ENCODE assay signal across 8 cellular contexts in genomic region chr7:101814081-101814995, GRCh38. TPM values are rescaled to one million over a fixed set of nuclear protein-coding genes. Genes with fewer than 3 reads are reported as not detected.
DNase-seq lines count a peak whose midpoint lies in the region; ATAC-seq, FAIRE-seq and TF ChIP-seq lines count a peak whose summit lies in the region.

No MANE protein-coding gene starts in this region.

- H3K4me1 Mint-ChIP-seq in CD4-positive, CD25-positive, alpha-beta regulatory T cell = peaks cover 13 to 21% (median 17%) of the 10 kb centered on the region in 4 donors

- H3K4me3 Mint-ChIP-seq in CD4-positive, CD25-positive, alpha-beta regulatory T cell = peak overlapping the region; percentile 84 to 96 (median 91)

- CTCF ChIA-PET in endothelial cell of umbilical vein (lab: Charles Lee) = interaction anchor here (0.6 to 2.3 kb wide), 28 partner anchors 24 to 425 kb away, joined by 3 to 36 read pairs (median 4); no protein-coding TSS in a partner anchor

- H3K4me2 ChIP-seq in GM23248 (ENCODE audit: unreplicated experiment) (peak overlapping the region; percentile 95), endothelial cell of umbilical vein (ENCODE audit: insufficient read depth, low read length) (peak overlapping the region; percentile 98)

- BruUV-seq in endothelial cell of umbilical vein (replicated peaks; lab: Mats Ljungman, UMichigan) = no TSS peak

- H3K27me3 ChIP-seq in CD4-positive, CD25-positive, alpha-beta regulatory T cell (ENCODE audit: control insufficient read depth, insufficient read depth, low read length) = peaks cover 10% of the 10 kb centered on the region
- H3K27me3 ChIP-seq in GM23248 (replicated peaks; ENCODE audit: insufficient read depth) = no peaks in the 10 kb centered on the region
- no peaks in the 10 kb centered on the region for H3K27me3 ChIP-seq in endothelial cell of umbilical vein (ENCODE audit: control insufficient read depth in 2 of 2, insufficient read depth in 2 of 2, low read length in 2 of 2)

- H3K9me3 ChIP-seq in CD4-positive, CD25-positive, alpha-beta regulatory T cell (ENCODE audit: control insufficient read depth in 2 of 2, low read length in 2 of 2) = no peaks in the 10 kb centered on the region
- H3K9me3 ChIP-seq in GM23248 (ENCODE audit: low read depth) = no peaks in the 10 kb centered on the region
- no peaks in the 10 kb centered on the region for H3K9me3 ChIP-seq in endothelial cell of umbilical vein (replicated peaks; ENCODE audit: control insufficient read depth, insufficient read depth, low read length)

- no peaks in the 10 kb centered on the region for H3K9me1 ChIP-seq in endothelial cell of umbilical vein (replicated peaks; ENCODE audit: control insufficient read depth, extremely low read depth, insufficient read depth, low read length)

- H3K4me1 ChIP-seq in CD4-positive, CD25-positive, alpha-beta regulatory T cell (ENCODE audit: control insufficient read depth, insufficient read depth, low read length, poor library complexity, severe bottlenecking) = peaks cover 25% of the 10 kb centered on the region
- peaks cover 7% of the 10 kb centered on the region; the same call in 1 of the 2 replicates for H3K4me1 ChIP-seq in GM23248 (ENCODE audit: insufficient read depth)
- H3K4me1 ChIP-seq in endothelial cell of umbilical vein (ENCODE audit: control insufficient read depth, extremely low read depth, insufficient read depth, low read length) = peaks cover 14% of the 10 kb centered on the region

- ATAC-seq in CD4-positive, CD25-positive, alpha-beta regulatory T cell (ENCODE audit: low read depth in 2 of 2) = peak; percentile 40 to 53
- ATAC-seq in GM18519 (IDR thresholded peaks at IDR 0.05; ENCODE audit: low FRiP score, unreplicated experiment) = no peak

- peaks cover 28% of the 10 kb centered on the region for H3K27me3 Mint-ChIP-seq in CD4-positive, CD25-positive, alpha-beta regulatory T cell

- no peak overlapping the region for H3K27ac ChIP-seq in CD4-positive, CD25-positive, alpha-beta regulatory T cell (ENCODE audit: insufficient read depth, low read length, poor library complexity, severe bottlenecking)
- H3K27ac ChIP-seq in GM23248 = no peak overlapping the region
- no peak overlapping the region for H3K27ac ChIP-seq in endothelial cell of umbilical vein (ENCODE audit: insufficient read depth, low read depth, low read length)

- H3K9ac ChIP-seq in GM23248 (peak overlapping the region; percentile 69), endothelial cell of umbilical vein (replicated peaks; ENCODE audit: extremely low read depth, insufficient read depth, low read length) (no peak overlapping the region)

- peaks cover 21% of the 10 kb centered on the region for H3F3A ChIP-seq in GM23248 (ENCODE audit: insufficient read depth)

- FAIRE-seq in endothelial cell of umbilical vein (lab: Jason Lieb, UNC) = peak; percentile 37

- H3K9me2 ChIP-seq in GM23248 (ENCODE audit: insufficient read depth) = no peaks in the 10 kb centered on the region

- TF ChIP-seq POLR2A in endothelial cell of umbilical vein (IDR thresholded peaks at IDR 0.05; ENCODE audit: low read depth, low read length) = no peak

- dilution Hi-C loops in endothelial cell of umbilical vein (cut with MboI; ENCODE audit: extremely low pct_ligation_motif_present, low sequenced_read_pairs) = no loop called here

- H3K36me3 Mint-ChIP-seq in CD4-positive, CD25-positive, alpha-beta regulatory T cell = no peaks in the 10 kb centered on the region

- intact Hi-C loops in endothelial cell of umbilical vein (cut with micrococcal nuclease) = loop anchor here (1.0 to 10.0 kb wide), 6 partner anchors 42 to 310 kb away; no protein-coding TSS in a partner anchor

- peak; percentile 36 to 37 for TF ChIP-seq CTCF in endothelial cell of umbilical vein (IDR thresholded peaks at IDR 0.05; ENCODE audit: extremely low read depth in 1 of 2, insufficient read depth in 1 of 2, low read depth in 1 of 2, low read length in 2 of 2)

- peak; percentile 43 to 54 (median 54) for DNase-seq in CD4-positive, CD25-positive, alpha-beta regulatory T cell
- DNase-seq in GM23248 (peak; percentile 76), NCI-H526 (lab: John Stamatoyannopoulos, UW) (peak; percentile 40 to 86), endothelial cell of umbilical vein (ENCODE audit: low read depth, low spot score) (peak; percentile 54), mesenteric fat pad (ENCODE audit: low spot score) (peak; percentile 91)
- DNase-seq in activated CD8-positive, alpha-beta memory T cell treated with anti-CD3 and anti-CD28 coated beads for 48 hours (ENCODE audit: low read depth in 2 of 3, low spot score in 2 of 3) = peak in 2 of 3 experiments; percentile 25 to 35
- peak; percentile 29 for DNase-seq in stimulated activated CD8-positive, alpha-beta memory T cell treated with anti-CD3 and anti-CD28 coated beads, Interleukin-4, amount 100 ng/mL, for 24 hours (ENCODE audit: low read depth)

- H2AFZ ChIP-seq in GM23248 = peak overlapping the region; percentile 85
- peak overlapping the region; percentile 91 for H2AFZ ChIP-seq in endothelial cell of umbilical vein (ENCODE audit: low read depth, low read length)

- H3K9me3 Mint-ChIP-seq in CD4-positive, CD25-positive, alpha-beta regulatory T cell = no peaks in the 10 kb centered on the region

- POLR2A ChIA-PET in endothelial cell of umbilical vein (lab: Charles Lee) = no interaction called here

- peak overlapping the region; percentile 90 for H3K4me3 ChIP-seq in CD4-positive, CD25-positive, alpha-beta regulatory T cell (ENCODE audit: low read depth, low read length)
- peak overlapping the region; percentile 77 for H3K4me3 ChIP-seq in GM23248
- peak overlapping the region; percentile 44 to 81 (median 47) for H3K4me3 ChIP-seq in endothelial cell of umbilical vein (replicated peaks in 1 of 3; ENCODE audit: insufficient read depth in 1 of 3, low read depth in 1 of 3, low read length in 3 of 3)

- H3K79me2 ChIP-seq in GM23248 (ENCODE audit: insufficient read depth) = peaks cover 19% of the 10 kb centered on the region
- peaks cover 16% of the 10 kb centered on the region for H3K79me2 ChIP-seq in endothelial cell of umbilical vein (ENCODE audit: control insufficient read depth, insufficient read depth, low read length)

- in situ Hi-C loops in GM23248 (cut with MboI) = loop anchor here (10.0 kb wide), 1 partner anchor 420 kb away; no protein-coding TSS in a partner anchor

- peak overlapping the region in 2 of 3 donors; percentile 7 to 78 for H3K27ac Mint-ChIP-seq in CD4-positive, CD25-positive, alpha-beta regulatory T cell

- 1 to 2% methylated on average over 44 of the region's 74 CpGs for WGBS in GM23248 (ENCODE audit: low coverage in 1 of 2, low lambda C conversion rate in 2 of 2, missing lambda C conversion rate in 2 of 2), 2 experiments

- no peaks in the 10 kb centered on the region for H4K20me1 ChIP-seq in GM23248 (ENCODE audit: insufficient read depth)
- H4K20me1 ChIP-seq in endothelial cell of umbilical vein (replicated peaks; ENCODE audit: control insufficient read depth, extremely low read depth, insufficient read depth, low read length) = peaks cover 11% of the 10 kb centered on the region

- H3K36me3 ChIP-seq in CD4-positive, CD25-positive, alpha-beta regulatory T cell (ENCODE audit: control insufficient read depth, insufficient read depth, low read length) = no peaks in the 10 kb centered on the region
- no peaks in the 10 kb centered on the region for H3K36me3 ChIP-seq in GM23248 (ENCODE audit: low read depth)
- H3K36me3 ChIP-seq in endothelial cell of umbilical vein (ENCODE audit: control insufficient read depth in 2 of 2, extremely low read depth in 1 of 2, insufficient read depth in 2 of 2, low read length in 2 of 2) = no peaks in the 10 kb centered on the region

TF ChIP-seq in endothelial cell of umbilical vein, 7 proteins besides CTCF, POLR2A, EP300 and RAD21:
- TF ChIP-seq POLR2AphosphoS5 (IDR thresholded peaks at IDR 0.05; ENCODE audit: insufficient read depth, low read depth, low read length) (peak; percentile 22), EZH2 (IDR thresholded peaks at IDR 0.05; ENCODE audit: borderline replicate concordance, low read depth, low read length, severe bottlenecking) (no peak)

RNA-seq across cellular contexts. Expression of gene CUX1, which starts 3.1 kb away (rescaled TPM):
- 45.1 TPM for total RNA-seq in CD4-positive, CD25-positive, alpha-beta regulatory T cell
- polyA plus RNA-seq in CD4-positive, CD25-positive, alpha-beta regulatory T cell = 1 to 10 TPM; 6.0 to 9.6 (median 7.6) TPM
- 34.9 and 42.0 TPM in 2 replicates for total RNA-seq in GM23248 (2014; rRNA removed; shearing (Covaris generic))
- 30.2 and 34.1 TPM in 2 replicates for polyA plus RNA-seq in GM23248 (2016; fragmentation: Nextera tagmentation; extraction: Ambion mirVana)
- total RNA-seq in endothelial cell of umbilical vein = 45.0 and 49.8 TPM in 2 replicates
- polyA plus RNA-seq in endothelial cell of umbilical vein = 13.8 and 15.5 TPM in 2 replicates
- polyA plus RNA-seq in endothelial cell of umbilical vein (2011; cell fraction: cytosol; rRNA removed) = 17.9 and 19.9 TPM in 2 replicates
- 16.9 and 19.5 TPM in 2 replicates for polyA plus RNA-seq in endothelial cell of umbilical vein (2011; cell fraction: nucleus; rRNA removed)
- 19.4 and 27.6 TPM in 2 replicates for polyA plus RNA-seq in endothelial cell of umbilical vein (2012)
- 23.4 and 25.3 TPM in 2 replicates for polyA minus RNA-seq in endothelial cell of umbilical vein
- polyA minus RNA-seq in endothelial cell of umbilical vein (2011; cell fraction: cytosol; rRNA and poly(A)+ RNA removed) = 16.7 TPM
- 41.8 and 46.6 TPM in 2 replicates for polyA minus RNA-seq in endothelial cell of umbilical vein (2011; cell fraction: nucleus; rRNA and poly(A)+ RNA removed)
- total RNA-seq in mesenteric fat pad = 115 TPM

Comparison
In these comparisons a context has a peak if more than half of its experiments do, and no peak if none do; other contexts are left out.
1. DNase-seq: peak in every context shown above with its lines; median percentile 91 in mesenteric fat pad; 76 in GM23248; 63 in NCI-H526; 54 in CD4-positive, CD25-positive, alpha-beta regulatory T cell; 54 in endothelial cell of umbilical vein; 30 in activated CD8-positive, alpha-beta memory T cell treated with anti-CD3 and anti-CD28 coated beads for 48 hours; 29 in stimulated activated CD8-positive, alpha-beta memory T cell treated with anti-CD3 and anti-CD28 coated beads, Interleukin-4, amount 100 ng/mL, for 24 hours.